ENCODE assay signal across 9 cellular contexts in the genomic region with DNA sequence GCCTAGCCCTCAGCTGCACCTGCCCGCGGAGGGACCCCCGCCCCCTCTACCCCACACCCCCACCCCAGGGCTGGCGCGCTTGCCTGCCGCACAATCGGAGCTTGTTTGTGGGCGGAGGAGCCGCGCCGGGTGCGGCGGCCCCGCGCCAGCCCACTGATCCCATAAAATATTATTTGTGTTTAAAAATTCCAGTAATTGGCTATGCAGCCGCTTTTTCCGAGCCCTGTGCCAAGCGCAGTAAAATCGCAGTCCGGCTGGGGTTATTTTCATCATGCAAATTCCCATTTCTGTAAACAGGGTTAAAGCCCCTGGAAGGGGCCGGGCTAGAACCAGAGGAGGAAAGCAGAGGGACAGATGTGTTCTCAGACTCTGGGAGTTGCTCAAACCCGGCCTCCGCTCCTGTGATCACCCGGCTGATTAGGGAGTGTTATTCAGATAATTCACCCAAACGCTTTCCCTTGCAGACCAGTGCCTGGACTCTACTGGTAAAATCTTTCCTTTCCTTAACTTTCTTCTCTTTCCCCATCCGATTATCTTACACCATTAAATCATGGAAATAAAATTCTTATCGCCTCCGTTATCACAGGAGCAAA.
DNase-seq lines count a peak whose midpoint lies in the region; FAIRE-seq and TF ChIP-seq lines count a peak whose summit lies in the region.
"Had no signal": no experiment of that assay in that cellular context is flagged by ENCODE, and none has a peak within 500 bp of the region (broad histone marks: within the 10 kb centered on the region; RNA-seq: fewer than 3 reads in every experiment).

No MANE protein-coding gene starts in this region.

- DNase-seq in EH (ENCODE audit: low read depth) = peak; percentile 72
- peak; percentile 80 for DNase-seq in NCI-H69 (lab: John Stamatoyannopoulos, UW)
- DNase-seq in glutamatergic neuron = no peak
- DNase-seq in prostate gland (ENCODE audit: low spot score) = peak; percentile 44
- no peak for DNase-seq in HEK293T (ENCODE audit: extremely low spot score)
- no peak for DNase-seq in T-helper 2 cell
- no peak for DNase-seq in RCC 7860 (ENCODE audit: low spot score)
- no peak for DNase-seq in GM10266 (ENCODE audit: extremely low spot score)

- H3K4me3 ChIP-seq in prostate gland = peak overlapping the region; percentile 43 to 51

- TF ChIP-seq POLR2A in prostate gland (IDR thresholded peaks at IDR 0.05) = no peak

- no peaks in the 10 kb centered on the region for H3K9me3 ChIP-seq in prostate gland

- H3K27me3 Mint-ChIP-seq in glutamatergic neuron (ENCODE audit: unreplicated experiment) = peaks cover 5% of the 10 kb centered on the region

- no peak overlapping the region for H3K27ac Mint-ChIP-seq in glutamatergic neuron (ENCODE audit: unreplicated experiment)

- peak overlapping the region; percentile 83 to 86 for H3K27ac ChIP-seq in prostate gland

- POLR2A ChIA-PET in HEK293T (lab: Yijun Ruan, JAX) = interaction anchor here (1.0 to 1.3 kb wide), 2 partner anchors 12 to 15 kb away, joined by 3 read pairs; no protein-coding TSS in a partner anchor

- peaks cover 5% of the 10 kb centered on the region for H3K36me3 Mint-ChIP-seq in glutamatergic neuron (ENCODE audit: unreplicated experiment)

- no peak for FAIRE-seq in RCC 7860 (lab: Jason Lieb, UNC)
- FAIRE-seq: islet of Langerhans had no signal

- H3K4me1 ChIP-seq in prostate gland (replicated peaks) = peaks cover 8% of the 10 kb centered on the region

- TF ChIP-seq CTCF in glutamatergic neuron (IDR thresholded peaks at IDR 0.05; ENCODE audit: partially characterized antibody, unreplicated experiment) (no peak), prostate gland (IDR thresholded peaks at IDR 0.05) (no peak), GM10266 (IDR thresholded peaks at IDR 0.05; ENCODE audit: control insufficient read depth, insufficient read depth, low read depth, missing control alignments) (no peak)

- H3K36me3 ChIP-seq in prostate gland = no peaks in the 10 kb centered on the region

- H3K9me3 Mint-ChIP-seq in glutamatergic neuron (ENCODE audit: unreplicated experiment) = no peaks in the 10 kb centered on the region

- no peaks in the 10 kb centered on the region for H3K27me3 ChIP-seq in prostate gland (replicated peaks; ENCODE audit: insufficient read depth)

- CTCF ChIA-PET in HEK293T (lab: Yijun Ruan, JAX) = no interaction called here

- 1% methylated on average over 21 of the region's 28 CpGs for WGBS in prostate gland

- H3K4me1 Mint-ChIP-seq in glutamatergic neuron (ENCODE audit: low read depth, unreplicated experiment) = peaks cover 3% of the 10 kb centered on the region

- intact Hi-C loops in prostate gland (cut with DNase I) = loop anchor here (2.0 to 5.0 kb wide), 4 partner anchors 20 to 164 kb away; a partner anchor contains a TSS

- H3K4me3 Mint-ChIP-seq in glutamatergic neuron (ENCODE audit: unreplicated experiment) = peak overlapping the region; percentile 70

TF ChIP-seq in HEK293T, 16 proteins besides CTCF, POLR2A, EP300 and RAD21:
- TF ChIP-seq NFRKB (IDR thresholded peaks at IDR 0.05) (no peak), SP1 (IDR thresholded peaks at IDR 0.05) (no peak)

Comparison
In these comparisons a context has a peak if more than half of its experiments do, and no peak if none do; other contexts are left out.
1. DNase-seq: peak in EH (single experiment), NCI-H69 (single experiment) and prostate gland (single experiment); none in glutamatergic neuron (single experiment), HEK293T (single experiment), T-helper 2 cell (0 of 5), RCC 7860 (single experiment) and GM10266 (single experiment).